In the genomic region with DNA sequence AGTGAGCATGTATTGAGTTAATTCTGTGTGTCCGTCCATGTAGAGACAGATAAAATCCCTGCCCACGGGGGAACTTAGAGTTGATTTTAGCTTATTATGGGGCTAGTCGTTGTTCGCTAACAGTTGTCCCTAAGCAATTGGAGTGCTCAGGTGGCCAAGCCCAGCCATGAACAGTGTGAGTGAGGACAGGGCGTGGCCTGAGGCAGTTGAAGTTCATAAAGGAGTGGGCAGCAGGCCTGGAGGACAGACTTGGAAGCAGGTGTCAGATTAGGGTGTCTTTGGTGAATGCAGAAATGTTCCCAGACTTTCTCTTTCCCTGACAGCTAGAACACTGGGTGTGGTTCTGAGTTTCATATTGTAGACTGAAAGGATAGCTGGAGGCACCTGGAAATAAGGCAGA, we compare ENCODE assay signal across 24 cellular contexts. TPM values are rescaled to one million over a fixed set of nuclear protein-coding genes. Genes with fewer than 3 reads are reported as not detected.
DNase-seq lines count a peak whose midpoint lies in the region; ATAC-seq, FAIRE-seq and TF ChIP-seq lines count a peak whose summit lies in the region.
"Had no signal": no experiment of that assay in that cellular context is flagged by ENCODE, and none has a peak within 500 bp of the region (broad histone marks: within the 10 kb centered on the region; RNA-seq: fewer than 3 reads in every experiment).

No MANE protein-coding gene starts in this region.

- H3K9me1 ChIP-seq in K562 (ENCODE audit: control insufficient read depth, insufficient read depth, low read length), result no peaks in the 10 kb centered on the region

- H3K27me3 ChIP-seq in K562 (ENCODE audit: control insufficient read depth in 2 of 2, insufficient read depth in 2 of 2, low read length in 2 of 2) (peaks cover 7 to 36% of the 10 kb centered on the region in 2 experiments; a peak in 3 of 5 replicates), left lung (no peaks in the 10 kb centered on the region), small intestine (ENCODE audit: control insufficient read depth in 2 of 2, insufficient read depth in 2 of 2, low read length in 2 of 2) (no peaks in the 10 kb centered on the region), right lobe of liver (no peaks in the 10 kb centered on the region)
- H3K27me3 ChIP-seq: BE2C; BLaER1 treated with 17β-estradiol and CSF1 and Interleukin-3, amounts not matched to agents 10 nM and 100 nM had no signal

- no peak for TF ChIP-seq RAD21 in K562 (CRISPR knock-in tag; conservative IDR thresholded peaks at IDR 0.05 in 1 of 2, IDR thresholded peaks at IDR 0.05 in 1 of 2)

- peaks cover 10 to 18% of the 10 kb centered on the region in 2 experiments; a peak in 3 of 5 replicates for H3K4me1 ChIP-seq in K562 (replicated peaks in 1 of 2; ENCODE audit: control insufficient read depth in 2 of 2, insufficient read depth in 2 of 2, low read length in 2 of 2)
- H3K4me1 ChIP-seq in left lung, result no peaks in the 10 kb centered on the region
- H3K4me1 ChIP-seq in small intestine (ENCODE audit: control insufficient read depth in 2 of 2, insufficient read depth in 1 of 2, low read depth in 1 of 2, low read length in 1 of 2), result no peaks in the 10 kb centered on the region
- H3K4me1 ChIP-seq in right lobe of liver, result no peaks in the 10 kb centered on the region
- H3K4me1 ChIP-seq: A549, BE2C had no signal

- H2AFZ ChIP-seq in K562 (ENCODE audit: low read depth, low read length), result 0 out of 2 replicates have a peak overlapping the region, but pooled peaks have one; percentile 40

- no TSS peak for BruUV-seq in K562 (replicated peaks; lab: Mats Ljungman, UMichigan)

- in situ Hi-C loops in K562 (cut with MboI), result no loop called here

- no peak for TF ChIP-seq CTCF in K562 (IDR thresholded peaks at IDR 0.05 in 2 of 3, conservative IDR thresholded peaks at IDR 0.05 in 1 of 3; ENCODE audit: insufficient read depth in 2 of 3, low read depth in 1 of 3, low read length in 3 of 3)
- no peak for TF ChIP-seq CTCF in left lung (IDR thresholded peaks at IDR 0.05)
- no peak for TF ChIP-seq CTCF in right lobe of liver (IDR thresholded peaks at IDR 0.05)

- no peaks in the 10 kb centered on the region for H3K79me2 ChIP-seq in K562 (ENCODE audit: control insufficient read depth, insufficient read depth, low read length)

- H3K36me3 ChIP-seq in K562 (ENCODE audit: control insufficient read depth, insufficient read depth, low read length), result no peaks in the 10 kb centered on the region
- H3K36me3 ChIP-seq in left lung, result no peaks in the 10 kb centered on the region
- H3K36me3 ChIP-seq in small intestine (ENCODE audit: control insufficient read depth in 2 of 2, insufficient read depth in 2 of 2, low read length in 2 of 2), result no peaks in the 10 kb centered on the region
- H3K36me3 ChIP-seq in right lobe of liver, result no peaks in the 10 kb centered on the region
- H3K36me3 ChIP-seq: BE2C; BLaER1 treated with 17β-estradiol and CSF1 and Interleukin-3, amounts not matched to agents 10 nM and 100 nM had no signal

- no peak for TF ChIP-seq EP300 in K562 (IDR thresholded peaks at IDR 0.05; ENCODE audit: low read length)

- FAIRE-seq in K562 (lab: Jason Lieb, UNC), result no peak
- FAIRE-seq in small intestine (lab: Jason Lieb, UNC), result no peak
- no peak for FAIRE-seq in GM12892 (lab: Jason Lieb, UNC)
- FAIRE-seq: A549, D721Med, GM12891, H54 had no signal

- TF ChIP-seq POLR2A in K562 (conservative IDR thresholded peaks at IDR 0.05), result no peak
- no peak for TF ChIP-seq POLR2A in right lobe of liver (IDR thresholded peaks at IDR 0.05)
- TF ChIP-seq POLR2A in GM12892 (IDR thresholded peaks at IDR 0.05; ENCODE audit: low read depth, low read length), result no peak

- POLR2A ChIA-PET in K562 (lab: Yijun Ruan, JAX), result no interaction called here

- H4K20me1 ChIP-seq in K562 (replicated peaks; ENCODE audit: control insufficient read depth, insufficient read depth, low read length), result no peaks in the 10 kb centered on the region
- H4K20me1 ChIP-seq: BLaER1 treated with 17β-estradiol and CSF1 and Interleukin-3, amounts not matched to agents 10 nM and 100 nM had no signal

- no peak overlapping the region for H3K9ac ChIP-seq in K562 (ENCODE audit: insufficient read depth in 1 of 2, low read depth in 2 of 2, low read length in 2 of 2)
- H3K9ac ChIP-seq: BLaER1 treated with 17β-estradiol and CSF1 and Interleukin-3, amounts not matched to agents 10 nM and 100 nM had no signal

- H3K9me3 ChIP-seq in K562 (replicated peaks; ENCODE audit: control insufficient read depth, insufficient read depth, low read depth, low read length) (no peaks in the 10 kb centered on the region), left lung (no peaks in the 10 kb centered on the region), small intestine (ENCODE audit: control insufficient read depth, low read depth) (no peaks in the 10 kb centered on the region), right lobe of liver (no peaks in the 10 kb centered on the region)
- H3K9me3 ChIP-seq: A549; BE2C; BLaER1 treated with 17β-estradiol and CSF1 and Interleukin-3, amounts not matched to agents 10 nM and 100 nM had no signal

- ATAC-seq in K562, result peak; percentile 39
- peak; percentile 27 for ATAC-seq in left lung
- ATAC-seq in right lobe of liver, result no peak

- CTCF ChIA-PET in K562 (lab: Yijun Ruan, JAX; ENCODE audit: low intra/inter-chr PET ratio), result no interaction called here

- 9% methylated on average over 5 of the region's 5 CpGs for WGBS in K562 (ENCODE audit: insufficient coverage, low coverage, missing lambda C conversion rate)
- 43 to 75% (median 46%) methylated on average over 5 of the region's 5 CpGs for WGBS in small intestine, 3 donors
- 88% methylated on average over 5 of the region's 5 CpGs for WGBS in right lobe of liver (ENCODE audit: insufficient coverage, low coverage, low lambda C conversion rate, missing lambda C conversion rate)

- H3K4me3 ChIP-seq in K562 (no peak overlapping the region), left lung (no peak overlapping the region), small intestine (ENCODE audit: low read depth in 1 of 2, low read length in 2 of 2) (no peak overlapping the region), right lobe of liver (no peak overlapping the region)
- H3K4me3 ChIP-seq: A549; BLaER1 treated with 17β-estradiol and CSF1 and Interleukin-3, amounts not matched to agents 10 nM and 100 nM had no signal

- H3K27ac ChIP-seq in K562 (ENCODE audit: extremely low read depth, low read depth, low read length) (no peak overlapping the region), left lung (no peak overlapping the region), small intestine (ENCODE audit: low read depth in 1 of 2, low read length in 1 of 2) (no peak overlapping the region), right lobe of liver (no peak overlapping the region)
- H3K27ac ChIP-seq: A549; BLaER1 treated with 17β-estradiol and CSF1 and Interleukin-3, amounts not matched to agents 10 nM and 100 nM had no signal

- intact Hi-C loops in K562 (cut with micrococcal nuclease) (no loop called here), left lung (cut with DNase I) (no loop called here), right lobe of liver (cut with DNase I) (no loop called here)

- H3K4me2 ChIP-seq in K562 (ENCODE audit: insufficient read depth, low read length), result no peak overlapping the region
- H3K4me2 ChIP-seq: A549; BLaER1 treated with 17β-estradiol and CSF1 and Interleukin-3, amounts not matched to agents 10 nM and 100 nM had no signal

- DNase-seq in K562 (ENCODE audit: extremely low read depth in 1 of 4, low spot score in 3 of 4) (no peak), left lung (no peak), small intestine (peak; percentile 29), right lobe of liver (no peak), GM12892 (ENCODE audit: insufficient read length) (no peak)
- no peak for DNase-seq in stimulated activated CD4-positive, alpha-beta T cell treated with anti-CD3 and anti-CD28 coated beads, Interleukin-2, amount 100 ng/mL, for 48 hours
- DNase-seq: 8988T; ACHN; AML-193; BE2C; CD4-positive, alpha-beta T cell; CD8-positive, alpha-beta memory T cell; DMS 273 treated with DMSO at 0.1 percent for 48 hours; DMS53; DMS79 treated with DMSO at 0.1 percent for 48 hours; GF-D8; GOT3; HCEC 1CT had no signal

TF ChIP-seq in K562, 482 proteins besides CTCF, POLR2A, EP300 and RAD21 (continues in another document):
- TF ChIP-seq ZNF224 (CRISPR knock-in tag; IDR thresholded peaks at IDR 0.05) (no peak), ZNF696 (CRISPR knock-in tag; conservative IDR thresholded peaks at IDR 0.05) (no peak), JUN (IDR thresholded peaks at IDR 0.05; ENCODE audit: borderline replicate concordance, low read depth, low read length) (no peak), JUN (CRISPR knock-in tag; IDR thresholded peaks at IDR 0.05; ENCODE audit: borderline replicate concordance) (no peak), PHB (CRISPR knock-in tag; IDR thresholded peaks at IDR 0.05) (no peak), RBM34 (IDR thresholded peaks at IDR 0.05; ENCODE audit: borderline replicate concordance, insufficient read depth, low read length) (no peak)
- TF ChIP-seq, protein P1, sequence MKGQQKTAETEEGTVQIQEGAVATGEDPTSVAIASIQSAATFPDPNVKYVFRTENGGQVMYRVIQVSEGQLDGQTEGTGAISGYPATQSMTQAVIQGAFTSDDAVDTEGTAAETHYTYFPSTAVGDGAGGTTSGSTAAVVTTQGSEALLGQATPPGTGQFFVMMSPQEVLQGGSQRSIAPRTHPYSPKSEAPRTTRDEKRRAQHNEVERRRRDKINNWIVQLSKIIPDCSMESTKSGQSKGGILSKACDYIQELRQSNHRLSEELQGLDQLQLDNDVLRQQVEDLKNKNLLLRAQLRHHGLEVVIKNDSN (CRISPR knock-in tag; IDR thresholded peaks at IDR 0.05), result no peak

RNA-seq across cellular contexts. Expression of gene FGD5, which starts 59.9 kb away (rescaled TPM):
- not detected in 2 replicates for total RNA-seq in K562 (2011; cell fraction: chromatin; rRNA removed; ENCODE audit: low replicate concordance)
- total RNA-seq in K562 (2011; cell fraction: nucleolus; rRNA removed), result not detected in 2 replicates
- not detected in 2 replicates for total RNA-seq in K562 (2011; cell fraction: nucleoplasm; rRNA removed)
- total RNA-seq in K562 (2014; rRNA removed), result not detected in 2 replicates
- not detected in 2 replicates for total RNA-seq in K562 (2014; rRNA removed; fragmentation: Illumina TruSeq; extraction: Trizol)
- not detected in 2 replicates for total RNA-seq in K562 (2015; rRNA removed; fragmentation: Illumina TruSeq; extraction: Trizol)
- total RNA-seq in K562 (2021), result 0.13 and 0.18 TPM in 2 replicates
- not detected in 2 replicates for polyA plus RNA-seq in K562 (2011; rRNA removed)
- polyA plus RNA-seq in K562 (2011; cell fraction: cytosol; rRNA removed), result not detected in 2 replicates
- not detected in 2 replicates for polyA plus RNA-seq in K562 (2011; cell fraction: nucleus; rRNA removed)
- polyA plus RNA-seq in K562 (2012), result not detected in 2 replicates
- not detected in 2 replicates for polyA plus RNA-seq in K562 (2014; fragmentation: Illumina TruSeq; extraction: Trizol)
- polyA plus RNA-seq in K562 (2014; fragmentation: Nextera tagmentation; extraction: Ambion mirVana), result not detected
- polyA plus RNA-seq in K562 (2014; rRNA removed), result not detected in 2 replicates
- polyA minus RNA-seq in K562 (2011; rRNA and poly(A)+ RNA removed), result not detected in 2 replicates
- polyA minus RNA-seq in K562 (2011; cell fraction: cytosol; rRNA and poly(A)+ RNA removed), result not detected in 2 replicates
- not detected in 2 replicates for polyA minus RNA-seq in K562 (2011; cell fraction: nucleus; rRNA and poly(A)+ RNA removed)
- 10 to 100 TPM; 25.4 to 48.7 TPM for total RNA-seq in left lung
- 10 to 100 TPM in 1 of 3 donors, 1 to 10 TPM in 2; 3.1 to 16.1 (median 5.7) TPM for polyA plus RNA-seq in small intestine
- 1 to 10 TPM; 3.4 to 8.9 (median 5.9) TPM for total RNA-seq in right lobe of liver
- polyA plus RNA-seq in GM12892 (2012; ENCODE audit: missing spikeins), result 0.06 TPM
- total RNA-seq: CD4-positive, alpha-beta T cell; CD8-positive, alpha-beta memory T cell had no signal
- polyA plus RNA-seq: CD14-positive monocyte; CD8-positive, alpha-beta memory T cell had no signal

Comparison
In these comparisons a context has a peak if more than half of its experiments do, and no peak if none do; other contexts are left out.
1. ATAC-seq: peak in K562 (single experiment) and left lung (single experiment); none in right lobe of liver (0 of 4).